16 cellular contexts compared by ENCODE assay signal in the genomic region with DNA sequence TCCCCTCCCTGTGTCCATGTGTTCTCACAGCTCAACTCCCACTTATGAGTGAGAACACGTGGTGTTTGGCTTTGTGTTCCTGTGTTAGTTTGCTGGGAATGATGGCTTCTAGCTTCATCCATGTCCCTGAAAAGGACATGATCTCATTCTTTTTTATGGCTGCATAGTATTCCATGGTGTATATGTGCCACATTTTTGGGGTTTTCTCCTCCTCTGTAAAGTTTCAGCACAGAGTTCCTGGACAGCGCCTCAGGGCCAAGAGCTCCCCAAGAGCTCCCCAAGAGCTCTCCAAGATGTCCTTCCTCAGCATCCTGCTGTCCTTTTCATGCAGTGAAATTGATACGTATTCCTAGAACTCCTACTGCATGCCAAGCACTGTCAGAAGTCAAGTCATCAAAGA. TPM values are rescaled to one million over a fixed set of nuclear protein-coding genes. Genes with fewer than 3 reads are reported as not detected.
DNase-seq lines count a peak whose midpoint lies in the region; ATAC-seq, FAIRE-seq and TF ChIP-seq lines count a peak whose summit lies in the region.
"Had no signal": no experiment of that assay in that cellular context is flagged by ENCODE, and none has a peak within 500 bp of the region (broad histone marks: within the 10 kb centered on the region; RNA-seq: fewer than 3 reads in every experiment).

No MANE protein-coding gene starts in this region.

- H3K9me1 ChIP-seq in K562 (ENCODE audit: control insufficient read depth, insufficient read depth, low read length), result no peaks in the 10 kb centered on the region

- CTCF ChIA-PET in HEK293 (lab: Yijun Ruan, JAX) (no interaction called here), K562 (lab: Yijun Ruan, JAX; ENCODE audit: low intra/inter-chr PET ratio) (no interaction called here)

- ATAC-seq in GM23338, result no peak
- no peak for ATAC-seq in K562

- H3K4me1 Mint-ChIP-seq in GM23338, result peaks cover 21% of the 10 kb centered on the region; the same call in 2 of the 3 replicates
- H3K4me1 Mint-ChIP-seq: CD14-positive monocyte; CD4-positive, alpha-beta memory T cell had no signal

- H3K9me3 Mint-ChIP-seq in GM23338, result no peaks in the 10 kb centered on the region
- H3K9me3 Mint-ChIP-seq: CD4-positive, alpha-beta memory T cell; HFFc6 had no signal

- H3K4me1 ChIP-seq in GM23338 (ENCODE audit: insufficient read depth) (peaks cover 11% of the 10 kb centered on the region), HEK293 (ENCODE audit: control insufficient read depth, insufficient read depth, low read length) (no peaks in the 10 kb centered on the region), K562 (replicated peaks in 1 of 2; ENCODE audit: control insufficient read depth in 2 of 2, insufficient read depth in 2 of 2, low read length in 2 of 2) (no peaks in the 10 kb centered on the region), spleen (no peaks in the 10 kb centered on the region)
- H3K4me1 ChIP-seq: HAP-1 had no signal

- no peak for TF ChIP-seq CTCF in GM23338 (conservative IDR thresholded peaks at IDR 0.05; ENCODE audit: low read depth in 2 of 2)
- TF ChIP-seq CTCF in HEK293 (tag by site-specific recombination; IDR thresholded peaks at IDR 0.05), result no peak
- no peak for TF ChIP-seq CTCF in K562 (IDR thresholded peaks at IDR 0.05 in 2 of 3, conservative IDR thresholded peaks at IDR 0.05 in 1 of 3; ENCODE audit: insufficient read depth in 2 of 3, low read depth in 1 of 3, low read length in 3 of 3)
- no peak for TF ChIP-seq CTCF in spleen (IDR thresholded peaks at IDR 0.05 in 8 of 11, conservative IDR thresholded peaks at IDR 0.05 in 3 of 11)

- no peaks in the 10 kb centered on the region for H3F3A ChIP-seq in GM23338 (replicated peaks; ENCODE audit: low read depth)

- H3K36me3 ChIP-seq in GM23338 (ENCODE audit: insufficient read depth) (no peaks in the 10 kb centered on the region), HEK293 (ENCODE audit: control insufficient read depth in 2 of 2, insufficient read depth in 1 of 2, low read length in 2 of 2) (no peaks in the 10 kb centered on the region), K562 (ENCODE audit: control insufficient read depth, insufficient read depth, low read length) (no peaks in the 10 kb centered on the region), spleen (peaks cover 0 to 51% (median 25%) of the 10 kb centered on the region in 6 donors)
- H3K36me3 ChIP-seq: HAP-1 had no signal

- H3K9me3 ChIP-seq in HEK293 (ENCODE audit: control insufficient read depth, insufficient read depth, low read depth, low read length), result no peaks in the 10 kb centered on the region
- no peaks in the 10 kb centered on the region for H3K9me3 ChIP-seq in K562 (replicated peaks; ENCODE audit: control insufficient read depth, insufficient read depth, low read depth, low read length)
- no peaks in the 10 kb centered on the region for H3K9me3 ChIP-seq in spleen
- H3K9me3 ChIP-seq: BLaER1, HAP-1 had no signal

- H3K27me3 ChIP-seq in GM23338 (ENCODE audit: insufficient read depth), result no peaks in the 10 kb centered on the region
- H3K27me3 ChIP-seq in K562 (ENCODE audit: control insufficient read depth in 2 of 2, insufficient read depth in 2 of 2, low read length in 2 of 2), result no peaks in the 10 kb centered on the region
- no peaks in the 10 kb centered on the region for H3K27me3 ChIP-seq in spleen (replicated peaks in 1 of 7)
- H3K27me3 ChIP-seq: BLaER1 had no signal

- H3K9me2 ChIP-seq in GM23338 (ENCODE audit: insufficient read depth), result no peaks in the 10 kb centered on the region

- in situ Hi-C loops in K562 (cut with MboI), result loop anchor here (10.0 kb wide), 1 partner anchor 347 kb away; no protein-coding TSS in a partner anchor

- no peak overlapping the region for H3K9ac ChIP-seq in K562 (ENCODE audit: insufficient read depth in 1 of 2, low read depth in 2 of 2, low read length in 2 of 2)
- H3K9ac ChIP-seq: BLaER1 had no signal

- FAIRE-seq in K562 (lab: Jason Lieb, UNC), result no peak
- FAIRE-seq: A204.1, GM12891, GM19239 had no signal

- H3K27ac ChIP-seq in GM23338 (ENCODE audit: low read depth) (no peak overlapping the region), HEK293 (ENCODE audit: extremely low read depth, low read depth, low read length) (no peak overlapping the region), K562 (ENCODE audit: extremely low read depth, low read depth, low read length) (no peak overlapping the region), spleen (no peak overlapping the region)
- H3K27ac ChIP-seq: BLaER1 had no signal

- TF ChIP-seq POLR2A in K562 (conservative IDR thresholded peaks at IDR 0.05) (no peak), spleen (IDR thresholded peaks at IDR 0.05) (no peak)

- peak; percentile 27 for DNase-seq in GM23338 (ENCODE audit: low spot score)
- no peak for DNase-seq in K562 (ENCODE audit: extremely low read depth in 1 of 4, low spot score in 3 of 4)
- peak; percentile 6 for DNase-seq in spleen
- no peak for DNase-seq in activated CD8-positive, alpha-beta memory T cell treated with anti-CD3 and anti-CD28 coated beads, Interleukin-2, amount 50 U/mL, for 48 hours
- no peak for DNase-seq in NOMO-1 (lab: John Stamatoyannopoulos, UW; ENCODE audit: unreplicated experiment in 2 of 2)
- DNase-seq in NCI-H345 (lab: John Stamatoyannopoulos, UW), result no peak
- DNase-seq: CD4-positive, alpha-beta memory T cell; DMS79 treated with DMSO at 0.1 percent for 48 hours; HFFc6 had no signal

- no peak overlapping the region for H3K4me3 ChIP-seq in GM23338
- no peak overlapping the region for H3K4me3 ChIP-seq in HEK293 (ENCODE audit: low read depth, low read length)
- no peak overlapping the region for H3K4me3 ChIP-seq in K562
- no peak overlapping the region for H3K4me3 ChIP-seq in spleen
- H3K4me3 ChIP-seq: BLaER1, HAP-1 had no signal

- 6% methylated on average over 3 of the region's 3 CpGs for WGBS in K562 (ENCODE audit: insufficient coverage, low coverage, missing lambda C conversion rate)
- 94 to 97% (median 95%) methylated on average over 3 of the region's 3 CpGs for WGBS in spleen, 5 donors

- H3K79me2 ChIP-seq in GM23338 (replicated peaks; ENCODE audit: insufficient read depth) (no peaks in the 10 kb centered on the region), K562 (ENCODE audit: control insufficient read depth, insufficient read depth, low read length) (no peaks in the 10 kb centered on the region)

- no peak for TF ChIP-seq EP300 in K562 (IDR thresholded peaks at IDR 0.05; ENCODE audit: low read length)

- no peak overlapping the region for H3K27ac Mint-ChIP-seq in GM23338
- H3K27ac Mint-ChIP-seq: CD4-positive, alpha-beta memory T cell; HFFc6 had no signal

- POLR2A ChIA-PET in HEK293 (lab: Yijun Ruan, JAX) (no interaction called here), K562 (lab: Yijun Ruan, JAX) (interaction anchor here (1.0 kb wide), 2 partner anchors 11 to 191 kb away, joined by 3 read pairs; no protein-coding TSS in a partner anchor)

- H4K20me1 ChIP-seq in GM23338 (replicated peaks; ENCODE audit: insufficient read depth) (no peaks in the 10 kb centered on the region; the same call in 1 of the 2 replicates), K562 (replicated peaks; ENCODE audit: control insufficient read depth, insufficient read depth, low read length) (peaks cover 8% of the 10 kb centered on the region; the same call in 1 of the 2 replicates)
- H4K20me1 ChIP-seq: BLaER1 had no signal

- no peak overlapping the region for H3K4me3 Mint-ChIP-seq in GM23338
- H3K4me3 Mint-ChIP-seq: CD14-positive monocyte; CD4-positive, alpha-beta memory T cell; HFFc6 had no signal

- no peak overlapping the region for H3K4me2 ChIP-seq in GM23338
- no peak overlapping the region for H3K4me2 ChIP-seq in K562 (ENCODE audit: insufficient read depth, low read length)
- H3K4me2 ChIP-seq: BLaER1 had no signal

- H3K27me3 Mint-ChIP-seq in GM23338 (ENCODE audit: insufficient read depth, low read depth, poor library complexity), result peaks cover 11% of the 10 kb centered on the region
- H3K27me3 Mint-ChIP-seq: CD4-positive, alpha-beta memory T cell had no signal

- H3K36me3 Mint-ChIP-seq in GM23338 (ENCODE audit: low read depth), result no peaks in the 10 kb centered on the region

- H2AFZ ChIP-seq in GM23338, result no peak overlapping the region
- no peak overlapping the region for H2AFZ ChIP-seq in K562 (ENCODE audit: low read depth, low read length)

- BruUV-seq in K562 (replicated peaks; lab: Mats Ljungman, UMichigan), result no TSS peak

- no peak for TF ChIP-seq RAD21 in K562 (CRISPR knock-in tag; conservative IDR thresholded peaks at IDR 0.05 in 1 of 2, IDR thresholded peaks at IDR 0.05 in 1 of 2)

- intact Hi-C loops in K562 (cut with micrococcal nuclease), result loop anchor here (5.0 kb wide), 1 partner anchor 125 kb away; no protein-coding TSS in a partner anchor
- intact Hi-C loops in spleen (cut with DNase I; ENCODE audit: low total_unique reads), result no loop called here

RNA-seq across cellular contexts. Expression of a gene that starts 6.9 kb away (rescaled TPM):
- total RNA-seq in GM23338 (2014; rRNA removed; shearing (Covaris generic)), result 3.8 and 8.8 TPM in 2 replicates
- 4.4 TPM in 2 replicates for polyA plus RNA-seq in GM23338 (2016; fragmentation: Nextera tagmentation; extraction: Ambion mirVana)
- total RNA-seq in K562 (2011; cell fraction: chromatin; rRNA removed; ENCODE audit: low replicate concordance), result 1.5 and 2.6 TPM in 2 replicates
- total RNA-seq in K562 (2011; cell fraction: nucleolus; rRNA removed), result 0.92 and 1.2 TPM in 2 replicates
- 1.0 and 2.2 TPM in 2 replicates for total RNA-seq in K562 (2011; cell fraction: nucleoplasm; rRNA removed)
- 0.05 TPM in 1 of 2 replicates, not detected in the other for total RNA-seq in K562 (2014; rRNA removed)
- 0.06 and 0.11 TPM in 2 replicates for total RNA-seq in K562 (2014; rRNA removed; fragmentation: Illumina TruSeq; extraction: Trizol)
- total RNA-seq in K562 (2015; rRNA removed; fragmentation: Illumina TruSeq; extraction: Trizol), result 0.08 and 0.18 TPM in 2 replicates
- 0.31 and 0.49 TPM in 2 replicates for total RNA-seq in K562 (2021)
- 0.18 and 0.45 TPM in 2 replicates for polyA plus RNA-seq in K562 (2011; rRNA removed)
- polyA plus RNA-seq in K562 (2011; cell fraction: cytosol; rRNA removed), result 0.21 and 0.27 TPM in 2 replicates
- polyA plus RNA-seq in K562 (2011; cell fraction: nucleus; rRNA removed), result 0.36 and 0.88 TPM in 2 replicates
- polyA plus RNA-seq in K562 (2012), result 0.13 and 0.47 TPM in 2 replicates
- polyA plus RNA-seq in K562 (2014; fragmentation: Illumina TruSeq; extraction: Trizol), result 0.10 TPM in 1 of 2 replicates, not detected in the other
- under 1 TPM; 0.01 to 0.04 TPM for polyA plus RNA-seq in K562 (2014; fragmentation: Nextera tagmentation; extraction: Ambion mirVana)
- 0.07 and 0.20 TPM in 2 replicates for polyA plus RNA-seq in K562 (2014; rRNA removed)
- polyA minus RNA-seq in K562 (2011; rRNA and poly(A)+ RNA removed), result 0.72 TPM in 1 of 2 replicates, not detected in the other
- not detected in 2 replicates for polyA minus RNA-seq in K562 (2011; cell fraction: cytosol; rRNA and poly(A)+ RNA removed)
- polyA minus RNA-seq in K562 (2011; cell fraction: nucleus; rRNA and poly(A)+ RNA removed), result 0.13 and 0.67 TPM in 2 replicates
- total RNA-seq in spleen, result 10 to 100 TPM in 2 of 7 donors, 1 to 10 TPM in 5; 6.2 to 13.5 (median 9.0) TPM
- polyA plus RNA-seq in spleen, result 1 to 10 TPM; 3.9 to 6.2 (median 5.1) TPM

RNA-seq across cellular contexts. Expression of a gene that starts 46.0 kb away (rescaled TPM):
- 44.6 and 51.8 TPM in 2 replicates for total RNA-seq in GM23338 (2014; rRNA removed; shearing (Covaris generic))
- 44.8 and 51.4 TPM in 2 replicates for polyA plus RNA-seq in GM23338 (2016; fragmentation: Nextera tagmentation; extraction: Ambion mirVana)
- 203 and 313 TPM in 2 replicates for total RNA-seq in K562 (2011; cell fraction: chromatin; rRNA removed; ENCODE audit: low replicate concordance)
- 169 and 173 TPM in 2 replicates for total RNA-seq in K562 (2011; cell fraction: nucleolus; rRNA removed)
- total RNA-seq in K562 (2011; cell fraction: nucleoplasm; rRNA removed), result 165 and 179 TPM in 2 replicates
- total RNA-seq in K562 (2014; rRNA removed), result 12.6 and 20.0 TPM in 2 replicates
- 11.5 and 14.7 TPM in 2 replicates for total RNA-seq in K562 (2014; rRNA removed; fragmentation: Illumina TruSeq; extraction: Trizol)
- total RNA-seq in K562 (2015; rRNA removed; fragmentation: Illumina TruSeq; extraction: Trizol), result 16.5 and 18.5 TPM in 2 replicates
- total RNA-seq in K562 (2021), result 20.6 and 26.3 TPM in 2 replicates
- 33.2 and 45.8 TPM in 2 replicates for polyA plus RNA-seq in K562 (2011; rRNA removed)
- 36.0 and 51.2 TPM in 2 replicates for polyA plus RNA-seq in K562 (2011; cell fraction: cytosol; rRNA removed)
- polyA plus RNA-seq in K562 (2011; cell fraction: nucleus; rRNA removed), result 219 and 305 TPM in 2 replicates
- polyA plus RNA-seq in K562 (2012), result 14.2 and 22.5 TPM in 2 replicates
- 21.2 and 22.6 TPM in 2 replicates for polyA plus RNA-seq in K562 (2014; fragmentation: Illumina TruSeq; extraction: Trizol)
- polyA plus RNA-seq in K562 (2014; fragmentation: Nextera tagmentation; extraction: Ambion mirVana), result 10 to 100 TPM in 1 of 2 experiments, 1 to 10 TPM in 1; 6.9 to 12.1 TPM
- 26.0 and 28.8 TPM in 2 replicates for polyA plus RNA-seq in K562 (2014; rRNA removed)
- 49.2 and 53.8 TPM in 2 replicates for polyA minus RNA-seq in K562 (2011; rRNA and poly(A)+ RNA removed)
- 26.8 and 31.0 TPM in 2 replicates for polyA minus RNA-seq in K562 (2011; cell fraction: cytosol; rRNA and poly(A)+ RNA removed)
- polyA minus RNA-seq in K562 (2011; cell fraction: nucleus; rRNA and poly(A)+ RNA removed), result 59.0 and 95.2 TPM in 2 replicates
- total RNA-seq in spleen, result 10 to 100 TPM; 35.7 to 58.8 (median 47.5) TPM
- polyA plus RNA-seq in spleen, result 10 to 100 TPM; 14.8 to 23.7 (median 22.2) TPM

Comparison
In these comparisons a context has a peak if more than half of its experiments do, and no peak if none do; other contexts are left out.
1. DNase-seq: peak in GM23338 (single experiment) and spleen (single experiment); none in K562 (0 of 4), activated CD8-positive, alpha-beta memory T cell treated with anti-CD3 and anti-CD28 coated beads, Interleukin-2, amount 50 U/mL, for 48 hours (single experiment), NOMO-1 (0 of 2) and NCI-H345 (single experiment).